ENCODE assay signal across 19 cellular contexts in genomic region chr7:65441010-65441409, GRCh38.
A peak's percentile ranks its signal among the peaks of the same experiment; 100 is the strongest.
DNase-seq lines count a peak whose midpoint lies in the region; ATAC-seq and TF ChIP-seq lines count a peak whose summit lies in the region.
"Had no signal": no experiment of that assay in that cellular context is flagged by ENCODE, and none has a peak within 500 bp of the region (broad histone marks: within the 10 kb centered on the region; RNA-seq: fewer than 3 reads in every experiment).

No MANE protein-coding gene starts in this region.

- no peaks in the 10 kb centered on the region for H3K36me3 ChIP-seq in adrenal gland (replicated peaks in 1 of 2)
- H3K36me3 ChIP-seq in ovary = no peaks in the 10 kb centered on the region
- H3K36me3 ChIP-seq: prostate gland, uterus had no signal

- peak; percentile 57 for ATAC-seq in foreskin keratinocyte
- ATAC-seq: activated CD4-positive, alpha-beta T cell treated with anti-CD3 and anti-CD28 coated beads for 36 hours; activated T-cell treated with anti-CD3 and anti-CD28 coated beads, Interleukin-2, amount 50 U/mL, for 72 hours; K562; mucosa of descending colon; stimulated activated effector memory CD8-positive, alpha-beta T cell treated with anti-CD3 and anti-CD28 coated beads, Interleukin-12 subunit alpha, Interleukin-12 subunit beta, amount 100 ng/mL, for 72 hours had no signal

- TF ChIP-seq POLR2A in adrenal gland (IDR thresholded peaks at IDR 0.05) (no peak), ovary (IDR thresholded peaks at IDR 0.05) (no peak)

- POLR2A ChIA-PET in HEK293T (lab: Yijun Ruan, JAX) = no interaction called here

- in situ Hi-C loops in ACHN (cut with HindIII; ENCODE audit: low pct_ligation_motif_present, low pct_unique_long_range_greater_than_20kb, low sequenced_read_pairs) = no loop called here

- H3K27ac ChIP-seq in foreskin keratinocyte = no peak overlapping the region
- no peak overlapping the region for H3K27ac ChIP-seq in adrenal gland
- H3K27ac ChIP-seq in ovary = no peak overlapping the region
- H3K27ac ChIP-seq: prostate gland, uterus had no signal

- CTCF ChIA-PET in HEK293T (lab: Yijun Ruan, JAX) = no interaction called here

- TF ChIP-seq CTCF in foreskin keratinocyte (conservative IDR thresholded peaks at IDR 0.05) (no peak), adrenal gland (IDR thresholded peaks at IDR 0.05) (no peak), ovary (IDR thresholded peaks at IDR 0.05) (no peak)

- DNase-seq in ACHN (peak; percentile 44), HEK293T (ENCODE audit: extremely low spot score) (peak; percentile 15), SW 1271 (lab: John Stamatoyannopoulos, UW) (peak; percentile 18 to 77), foreskin keratinocyte (peak; percentile 39 to 61), nucleus accumbens (lab: John Stamatoyannopoulos, UW) (no peak), DMS79 treated with DMSO at 0.1 percent for 48 hours (lab: John Stamatoyannopoulos, UW) (no peak), adrenal gland (no peak), ovary (no peak)
- DNase-seq: activated CD4-positive, alpha-beta T cell treated with anti-CD3 and anti-CD28 coated beads for 36 hours; activated T-cell treated with anti-CD3 and anti-CD28 coated beads, Interleukin-2, amount 50 U/mL, for 72 hours; AML-193; erythroblast; mucosa of descending colon; NCI-H2029 treated with DMSO at 0.1 percent for 48 hours; stimulated activated CD4-positive, alpha-beta T cell treated with anti-CD3 and anti-CD28 coated beads, Interleukin-2, amount 100 ng/mL, for 48 hours; uterus had no signal

- TF ChIP-seq EP300 in ovary (IDR thresholded peaks at IDR 0.05) = no peak

- no peaks in the 10 kb centered on the region for H3K9me3 ChIP-seq in adrenal gland (replicated peaks in 1 of 3)
- H3K9me3 ChIP-seq in ovary = no peaks in the 10 kb centered on the region
- H3K9me3 ChIP-seq: mucosa of descending colon, prostate gland, uterus had no signal

- intact Hi-C loops in adrenal gland (cut with DNase I) (no loop called here), ovary (cut with DNase I) (no loop called here)

- H3K4me3 ChIP-seq in adrenal gland = no peak overlapping the region
- no peak overlapping the region for H3K4me3 ChIP-seq in ovary
- H3K4me3 ChIP-seq: K562, mucosa of descending colon, prostate gland, uterus had no signal

- peaks cover 23% of the 10 kb centered on the region for H3K4me1 ChIP-seq in foreskin keratinocyte
- no peaks in the 10 kb centered on the region for H3K4me1 ChIP-seq in adrenal gland (replicated peaks in 1 of 2)
- peaks cover 2% of the 10 kb centered on the region for H3K4me1 ChIP-seq in ovary (ENCODE audit: insufficient read depth)
- H3K4me1 ChIP-seq: prostate gland, uterus had no signal

- H3K27me3 ChIP-seq in foreskin keratinocyte (no peaks in the 10 kb centered on the region), adrenal gland (no peaks in the 10 kb centered on the region), ovary (no peaks in the 10 kb centered on the region)
- H3K27me3 ChIP-seq: uterus had no signal

TF ChIP-seq in HEK293T, 16 proteins besides CTCF, POLR2A, EP300 and RAD21:
- TF ChIP-seq FOXK2 (IDR thresholded peaks at IDR 0.05) (no peak), FOXM1 (IDR thresholded peaks at IDR 0.05; ENCODE audit: borderline replicate concordance) (no peak), HDGF (IDR thresholded peaks at IDR 0.05; ENCODE audit: borderline replicate concordance) (no peak), ELF4 (IDR thresholded peaks at IDR 0.05) (no peak), CTBP1 (IDR thresholded peaks at IDR 0.05; ENCODE audit: borderline replicate concordance) (no peak), SP1 (IDR thresholded peaks at IDR 0.05) (no peak), PKNOX1 (IDR thresholded peaks at IDR 0.05) (no peak), BHLHE40 (IDR thresholded peaks at IDR 0.05; ENCODE audit: borderline replicate concordance) (no peak), FOXA1 (IDR thresholded peaks at IDR 0.05) (no peak), TARDBP (IDR thresholded peaks at IDR 0.05) (no peak), ZNF384 (IDR thresholded peaks at IDR 0.05) (no peak), LEF1 (IDR thresholded peaks at IDR 0.05; ENCODE audit: borderline replicate concordance) (no peak), ARNT (IDR thresholded peaks at IDR 0.05) (no peak), L3MBTL2 (conservative IDR thresholded peaks at IDR 0.05) (no peak), SUZ12 (IDR thresholded peaks at IDR 0.05) (no peak), NFRKB (IDR thresholded peaks at IDR 0.05) (no peak)

Comparison
In these comparisons a context has a peak if more than half of its experiments do, and no peak if none do; other contexts are left out.
1. DNase-seq: peak in ACHN (single experiment), HEK293T (single experiment), SW 1271 (2 of 2) and foreskin keratinocyte (2 of 2); none in nucleus accumbens (0 of 56), DMS79 treated with DMSO at 0.1 percent for 48 hours (single experiment), adrenal gland (0 of 7) and ovary (0 of 5).